3 cellular contexts compared by ENCODE assay signal in genomic region chr2:100868083-100868482, GRCh38.
TF ChIP-seq lines count a peak whose summit lies in the region.

No MANE protein-coding gene starts in this region.

TF ChIP-seq in A549, 52 proteins besides CTCF, POLR2A, EP300 and RAD21:
- TF ChIP-seq NFE2L2 (conservative IDR thresholded peaks at IDR 0.05; ENCODE audit: low read length): 0 out of 2 replicates have a peak, but pooled peaks have one; percentile 35
- TF ChIP-seq ESRRA (IDR thresholded peaks at IDR 0.05; ENCODE audit: borderline replicate concordance, low read length): no peak
- TF ChIP-seq GATA3 (IDR thresholded peaks at IDR 0.05; ENCODE audit: borderline replicate concordance): no peak
- no peak for TF ChIP-seq FOXS1 (CRISPR knock-in tag; IDR thresholded peaks at IDR 0.05)
- TF ChIP-seq MAFK (IDR thresholded peaks at IDR 0.05; ENCODE audit: partially characterized antibody): peak; percentile 15
- TF ChIP-seq CEBPB (IDR thresholded peaks at IDR 0.05): no peak
- no peak for TF ChIP-seq CHD2 (IDR thresholded peaks at IDR 0.05; ENCODE audit: low read length, partially characterized antibody)
- TF ChIP-seq, protein P1, sequence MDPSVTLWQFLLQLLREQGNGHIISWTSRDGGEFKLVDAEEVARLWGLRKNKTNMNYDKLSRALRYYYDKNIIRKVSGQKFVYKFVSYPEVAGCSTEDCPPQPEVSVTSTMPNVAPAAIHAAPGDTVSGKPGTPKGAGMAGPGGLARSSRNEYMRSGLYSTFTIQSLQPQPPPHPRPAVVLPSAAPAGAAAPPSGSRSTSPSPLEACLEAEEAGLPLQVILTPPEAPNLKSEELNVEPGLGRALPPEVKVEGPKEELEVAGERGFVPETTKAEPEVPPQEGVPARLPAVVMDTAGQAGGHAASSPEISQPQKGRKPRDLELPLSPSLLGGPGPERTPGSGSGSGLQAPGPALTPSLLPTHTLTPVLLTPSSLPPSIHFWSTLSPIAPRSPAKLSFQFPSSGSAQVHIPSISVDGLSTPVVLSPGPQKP (IDR thresholded peaks at IDR 0.05; ENCODE audit: low read depth, low read length): no peak

TF ChIP-seq in IMR-90, 13 proteins besides CTCF, POLR2A, EP300 and RAD21:
- no peak for TF ChIP-seq BHLHE40 (IDR thresholded peaks at IDR 0.05; ENCODE audit: low read depth, low read length)
- peak; percentile 34; the same call in 1 of the 2 replicates for TF ChIP-seq NFE2L2 (IDR thresholded peaks at IDR 0.05; ENCODE audit: low read depth, low read length)

TF ChIP-seq in K562, 482 proteins besides CTCF, POLR2A, EP300 and RAD21:
- no peak for TF ChIP-seq FOXK2 (conservative IDR thresholded peaks at IDR 0.05 in 1 of 2, IDR thresholded peaks at IDR 0.05 in 1 of 2; ENCODE audit: low read depth in 2 of 2)
- 0 out of 2 replicates have a peak, but pooled peaks have one; percentile 29 for TF ChIP-seq MAFG (tag; conservative IDR thresholded peaks at IDR 0.05)
- TF ChIP-seq ELF4 (CRISPR knock-in tag; IDR thresholded peaks at IDR 0.05): no peak
- TF ChIP-seq TAF9B (IDR thresholded peaks at IDR 0.05; ENCODE audit: partially characterized antibody): no peak
- TF ChIP-seq ZFP1 (CRISPR knock-in tag; IDR thresholded peaks at IDR 0.05): peak; percentile 73
